In genomic region chr14:68036203-68036602, GRCh38 we compare ENCODE assay signal across 21 cellular contexts.
DNase-seq lines count a peak whose midpoint lies in the region; FAIRE-seq and TF ChIP-seq lines count a peak whose summit lies in the region.
"Had no signal": no experiment of that assay in that cellular context is flagged by ENCODE, and none has a peak within 500 bp of the region (broad histone marks: within the 10 kb centered on the region; RNA-seq: fewer than 3 reads in every experiment).

No MANE protein-coding gene starts in this region.

- no peaks in the 10 kb centered on the region for H4K20me1 ChIP-seq in smooth muscle cell (ENCODE audit: low read depth)

- FAIRE-seq in GM19239 (lab: Jason Lieb, UNC): peak; percentile 8
- FAIRE-seq: GM12891 had no signal

- H3K9ac ChIP-seq in smooth muscle cell (ENCODE audit: low read depth): no peak overlapping the region
- H3K9ac ChIP-seq: KMS-11 had no signal

- peaks cover 6% of the 10 kb centered on the region for H3F3A ChIP-seq in smooth muscle cell (ENCODE audit: low read depth)

- H3K27ac ChIP-seq in smooth muscle cell (ENCODE audit: low read depth) (peak overlapping the region; percentile 56), brain microvascular endothelial cell (no peak overlapping the region)
- H3K27ac ChIP-seq: epithelial cell of prostate, KMS-11, right lobe of liver had no signal

- no peaks in the 10 kb centered on the region for H3K9me3 ChIP-seq in smooth muscle cell (replicated peaks; ENCODE audit: low read depth)
- H3K9me3 ChIP-seq: right lobe of liver had no signal

- H3K36me3 ChIP-seq in smooth muscle cell (ENCODE audit: low read depth): no peaks in the 10 kb centered on the region
- H3K36me3 ChIP-seq in brain microvascular endothelial cell (replicated peaks): no peaks in the 10 kb centered on the region
- H3K36me3 ChIP-seq: right lobe of liver had no signal

- WGBS in smooth muscle cell (ENCODE audit: low lambda C conversion rate): 37% methylated on average over 6 of the region's 6 CpGs

- DNase-seq in GM19239 (ENCODE audit: insufficient read length, low spot score): no peak
- DNase-seq in cerebellar cortex (ENCODE audit: low spot score): peak; percentile 22
- DNase-seq in left kidney (ENCODE audit: low read depth, low spot score): peak; percentile 31
- no peak for DNase-seq in smooth muscle cell (lab: John Stamatoyannopoulos, UW; ENCODE audit: unreplicated experiment)
- no peak for DNase-seq in hypothalamus (lab: John Stamatoyannopoulos, UW)
- DNase-seq in NCI-H446 treated with DMSO at 0.1 percent for 48 hours (lab: John Stamatoyannopoulos, UW): no peak
- no peak for DNase-seq in DMS79 (lab: John Stamatoyannopoulos, UW)
- no peak for DNase-seq in brain microvascular endothelial cell
- DNase-seq: activated CD8-positive, alpha-beta memory T cell treated with anti-CD3 and anti-CD28 coated beads for 24 hours; activated naive CD4-positive, alpha-beta T cell; activated T-cell treated with anti-CD3 and anti-CD28 coated beads, Interleukin-2, amount 50 U/mL, for 4 hours; HFFc6; natural killer cell; NCI-H1930; NCI-H2227 treated with DMSO at 0.1 percent for 48 hours; NCI-H774; right lobe of liver; T-helper 9 cell had no signal

- no peaks in the 10 kb centered on the region for H3K79me2 ChIP-seq in smooth muscle cell (ENCODE audit: low read depth)

- H3K27me3 ChIP-seq in smooth muscle cell (ENCODE audit: low read depth): no peaks in the 10 kb centered on the region
- no peaks in the 10 kb centered on the region for H3K27me3 ChIP-seq in brain microvascular endothelial cell (replicated peaks)
- H3K27me3 ChIP-seq: right lobe of liver had no signal

- no peak overlapping the region for H3K4me3 ChIP-seq in smooth muscle cell
- no peak overlapping the region for H3K4me3 ChIP-seq in brain microvascular endothelial cell (ENCODE audit: low read depth, low read length)
- H3K4me3 ChIP-seq: right lobe of liver had no signal

- H3K4me2 ChIP-seq in smooth muscle cell: peak overlapping the region; percentile 26
- H3K4me2 ChIP-seq: KMS-11 had no signal

- H3K4me1 ChIP-seq in smooth muscle cell (ENCODE audit: low read depth): peaks cover 5% of the 10 kb centered on the region
- H3K4me1 ChIP-seq: right lobe of liver had no signal

- in situ Hi-C loops in brain microvascular endothelial cell (cut with HindIII; ENCODE audit: low pct_ligation_motif_present, low sequenced_read_pairs): no loop called here

- peak overlapping the region; percentile 67 for H2AFZ ChIP-seq in smooth muscle cell (ENCODE audit: low read depth)

- TF ChIP-seq CTCF in smooth muscle cell (IDR thresholded peaks at IDR 0.05; ENCODE audit: borderline replicate concordance, insufficient read depth, poor library complexity, severe bottlenecking) (no peak), brain microvascular endothelial cell (IDR thresholded peaks at IDR 0.05; ENCODE audit: low read depth, low read length, missing control alignments) (no peak)

Comparison
In these comparisons a context has a peak if more than half of its experiments do, and no peak if none do; other contexts are left out.
1. DNase-seq: peak in cerebellar cortex (single experiment) and left kidney (single experiment); none in GM19239 (single experiment), smooth muscle cell (single experiment), hypothalamus (0 of 51), NCI-H446 treated with DMSO at 0.1 percent for 48 hours (single experiment), DMS79 (single experiment) and brain microvascular endothelial cell (single experiment).